8 cellular contexts compared by ENCODE assay signal in the genomic region with DNA sequence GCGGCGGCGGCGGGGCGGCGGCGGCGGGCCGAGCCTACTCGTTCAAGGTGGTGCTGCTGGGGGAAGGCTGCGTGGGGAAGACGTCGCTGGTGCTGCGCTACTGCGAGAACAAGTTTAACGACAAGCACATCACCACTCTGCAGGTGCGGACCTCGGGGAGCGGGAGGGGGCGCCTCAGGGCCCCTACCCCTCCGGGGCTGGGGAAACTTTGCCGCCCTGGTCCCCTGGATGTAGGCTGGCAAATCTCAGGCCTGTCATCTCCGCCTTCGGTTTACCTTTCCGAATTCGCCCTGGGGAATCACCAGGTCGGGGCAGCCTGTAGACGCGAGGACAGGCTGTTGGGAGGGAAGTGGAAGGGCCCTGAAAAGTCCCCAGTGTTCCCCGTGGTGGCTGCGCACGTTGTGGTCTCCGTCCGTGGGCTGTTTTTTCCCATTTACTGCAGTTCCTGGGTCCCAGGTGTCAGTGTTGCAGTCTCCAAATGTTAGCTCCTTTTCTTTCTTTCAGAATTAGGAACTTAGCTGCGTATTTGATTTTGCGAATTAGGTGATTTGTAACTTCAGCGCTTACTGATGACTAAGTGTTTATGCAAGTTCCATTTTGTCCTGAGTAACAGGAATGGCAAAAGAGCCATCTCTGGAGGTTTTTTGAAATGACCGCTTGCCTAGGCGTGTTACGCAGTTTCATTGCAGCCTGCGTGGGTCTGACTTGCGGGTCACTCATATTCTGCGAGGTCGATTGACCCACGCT. TPM values are rescaled to one million over a fixed set of nuclear protein-coding genes. Genes with fewer than 3 reads are reported as not detected.
A peak's percentile ranks its signal among the peaks of the same experiment; 100 is the strongest.
DNase-seq lines count a peak whose midpoint lies in the region; ATAC-seq and TF ChIP-seq lines count a peak whose summit lies in the region.

No MANE protein-coding gene starts in this region.

- no peak overlapping the region for H3K23ac ChIP-seq in mesendoderm (ENCODE audit: low read length)

- H3K27me3 ChIP-seq in GM06990 (replicated peaks; ENCODE audit: control insufficient read depth, insufficient read depth, low read length), result no peaks in the 10 kb centered on the region
- H3K27me3 ChIP-seq in duodenal mucosa (ENCODE audit: control insufficient read depth in 1 of 2, insufficient read depth in 2 of 2, low read length in 2 of 2), result no peaks in the 10 kb centered on the region
- no peaks in the 10 kb centered on the region for H3K27me3 ChIP-seq in mesendoderm (ENCODE audit: insufficient read depth, low read length, poor library complexity)

- peaks cover 14% of the 10 kb centered on the region for H3K79me1 ChIP-seq in mesendoderm (ENCODE audit: low read length)

- WGBS in mesendoderm (ENCODE audit: extremely low coverage, insufficient coverage, low lambda C conversion rate), result no CpG with 5 or more reads among the region's 45 CpGs

- H2BK5ac ChIP-seq in mesendoderm (ENCODE audit: low read length), result no peak overlapping the region

- H3K9me3 ChIP-seq in KOPT-K1 (ENCODE audit: insufficient read depth, low read length, poor library complexity, severe bottlenecking), result peaks cover 25% of the 10 kb centered on the region
- peaks cover 7 to 18% of the 10 kb centered on the region in 2 donors for H3K9me3 ChIP-seq in duodenal mucosa (ENCODE audit: control insufficient read depth in 1 of 2, low read length in 2 of 2)

- peaks cover 37% of the 10 kb centered on the region for H3K79me2 ChIP-seq in mesendoderm (ENCODE audit: control insufficient read depth, insufficient read depth, low read length)

- H3K27ac ChIP-seq in KOPT-K1 (ENCODE audit: low read depth, low read length, poor library complexity, severe bottlenecking) (peak overlapping the region; percentile 75), duodenal mucosa (ENCODE audit: low read depth, low read length) (peak overlapping the region; percentile 93), mesendoderm (ENCODE audit: low read depth, low read length) (no peak overlapping the region)

- ATAC-seq in GM21786 (IDR thresholded peaks at IDR 0.05; ENCODE audit: unreplicated experiment), result peak; percentile 49

- no peak overlapping the region for H2AK5ac ChIP-seq in mesendoderm (ENCODE audit: low read length)

- H3K18ac ChIP-seq in mesendoderm (ENCODE audit: low read length), result peak overlapping the region; percentile 97

- H3K4me3 ChIP-seq in GM06990 (replicated peaks; ENCODE audit: low read depth, low read length), result peak overlapping the region; percentile 88
- H3K4me3 ChIP-seq in duodenal mucosa (ENCODE audit: low read depth in 1 of 2, low read length in 2 of 2), result peak overlapping the region; percentile 82 to 96
- peak overlapping the region; percentile 75 for H3K4me3 ChIP-seq in mesendoderm (ENCODE audit: low read length)

- peak overlapping the region; percentile 90 for H3K4me2 ChIP-seq in mesendoderm (ENCODE audit: low read length)

- H3K56ac ChIP-seq in mesendoderm (ENCODE audit: low read length), result peak overlapping the region; percentile 95

- peak overlapping the region; percentile 63 for H2BK120ac ChIP-seq in mesendoderm (ENCODE audit: low read depth, low read length)

- no peak overlapping the region for H2BK15ac ChIP-seq in mesendoderm (replicated peaks; ENCODE audit: low read depth)

- H3K4ac ChIP-seq in mesendoderm (ENCODE audit: low read depth, low read length), result peak overlapping the region; percentile 16

- peak overlapping the region; percentile 81 to 94 for H3K9ac ChIP-seq in duodenal mucosa (ENCODE audit: low read depth in 1 of 2, low read length in 2 of 2)
- peak overlapping the region; percentile 90 for H3K9ac ChIP-seq in mesendoderm (ENCODE audit: low read length)

- no peak overlapping the region for H4K5ac ChIP-seq in mesendoderm (ENCODE audit: low read length)

- H3K36me3 ChIP-seq in GM06990 (ENCODE audit: control insufficient read depth, insufficient read depth, low read length), result peaks cover 4% of the 10 kb centered on the region
- H3K36me3 ChIP-seq in KOPT-K1 (ENCODE audit: insufficient read depth, low read length), result peaks cover 37% of the 10 kb centered on the region
- peaks cover 16 to 23% of the 10 kb centered on the region in 2 donors for H3K36me3 ChIP-seq in duodenal mucosa (ENCODE audit: control insufficient read depth in 1 of 2, insufficient read depth in 2 of 2, low read length in 2 of 2)
- no peaks in the 10 kb centered on the region for H3K36me3 ChIP-seq in mesendoderm (ENCODE audit: control insufficient read depth, insufficient read depth, low read length)

- peak; percentile 11 for TF ChIP-seq CTCF in GM06990 (IDR thresholded peaks at IDR 0.05; ENCODE audit: insufficient read depth, low read length, poor library complexity, severe bottlenecking)

- H3K4me1 ChIP-seq in duodenal mucosa (ENCODE audit: control insufficient read depth in 1 of 2, insufficient read depth in 2 of 2, low read length in 2 of 2) (peaks cover 9 to 19% of the 10 kb centered on the region in 2 donors), mesendoderm (ENCODE audit: control insufficient read depth, low read depth, low read length) (peaks cover 4% of the 10 kb centered on the region)

- no peak overlapping the region for H4K8ac ChIP-seq in mesendoderm (ENCODE audit: low read depth, low read length)

- DNase-seq in GM06990 (ENCODE audit: extremely low read depth, insufficient read length) (peak; percentile 77), mesendoderm (peak; percentile 50), GDM1 (lab: John Stamatoyannopoulos, UW) (no peak)
- peak; percentile 52 for DNase-seq in activated CD4-positive, alpha-beta T cell treated with anti-CD3 and anti-CD28 coated beads, Interleukin-2, amount 50 U/mL, for 1 hour
- peak; percentile 48 for DNase-seq in stimulated activated CD8-positive, alpha-beta memory T cell treated with anti-CD3 and anti-CD28 coated beads, Interleukin-12 subunit alpha, Interleukin-12 subunit beta, amount 100 ng/mL, for 4 hours (ENCODE audit: low read depth)

RNA-seq across cellular contexts. Expression of a gene that starts 0.7 kb away (rescaled TPM):
- polyA plus RNA-seq in mesendoderm (2013, experiment 1 of 2), result 30.1 TPM
- 31.9 TPM for polyA plus RNA-seq in mesendoderm (2013, experiment 2 of 2)
